7 cellular contexts compared by ENCODE assay signal in genomic region chr5:71230839-71231505, GRCh38.
DNase-seq lines count a peak whose midpoint lies in the region; ATAC-seq and TF ChIP-seq lines count a peak whose summit lies in the region.
"Not testable (repeated sequence)": the region's sequence is repeated elsewhere in the genome, so short reads cannot be mapped to it uniquely, and the experiment has no call there.

No MANE protein-coding gene starts in this region.

- H3K4me3 ChIP-seq in lower leg skin (ENCODE audit: low read depth, poor library complexity, severe bottlenecking); sigmoid colon; aorta (ENCODE audit: low read length in 2 of 2): not testable (repeated sequence)

- H3K9me3 ChIP-seq in sigmoid colon; aorta (ENCODE audit: control insufficient read depth, low read length): not testable (repeated sequence)

- H3K36me3 ChIP-seq in sigmoid colon; aorta (ENCODE audit: control insufficient read depth in 1 of 2, insufficient read depth in 2 of 2, low read length in 1 of 2): not testable (repeated sequence)

- not testable (repeated sequence) for ATAC-seq in aorta (ENCODE audit: low FRiP score)

- intact Hi-C loops in activated CD4-positive, alpha-beta memory T cell treated with anti-CD3 and anti-CD28 coated beads for 36 hours (cut with micrococcal nuclease); activated T-helper 2 cell treated with anti-CD3 and anti-CD28 coated beads, Interferon-gamma antibody, Interleukin-2, Interleukin-4, amounts not matched to agents 10 μg/mL and 5 μg/mL and 100 μg/mL, durations not matched to agents 14 hours and 24 hours and 36 hours (cut with micrococcal nuclease); lower leg skin (cut with DNase I; ENCODE audit: low total_unique reads); sigmoid colon (cut with DNase I); aorta (cut with DNase I): not testable (repeated sequence)

- not testable (repeated sequence) for H3K4me3 Mint-ChIP-seq in activated CD4-positive, alpha-beta memory T cell treated with anti-CD3 and anti-CD28 coated beads for 36 hours; activated T-helper 2 cell treated with anti-CD3 and anti-CD28 coated beads, Interferon-gamma antibody, Interleukin-2, Interleukin-4, amounts not matched to agents 10 μg/mL and 5 μg/mL and 100 μg/mL, durations not matched to agents 14 hours and 24 hours and 36 hours (ENCODE audit: low read depth); endothelial cell (ENCODE audit: unreplicated experiment)

- not testable (repeated sequence) for TF ChIP-seq POLR2A in lower leg skin (IDR thresholded peaks at IDR 0.05); sigmoid colon (IDR thresholded peaks at IDR 0.05)

- TF ChIP-seq CTCF in endothelial cell (IDR thresholded peaks at IDR 0.05; ENCODE audit: unreplicated experiment); lower leg skin (IDR thresholded peaks at IDR 0.05); sigmoid colon (IDR thresholded peaks at IDR 0.05): not testable (repeated sequence)

- H3K27me3 ChIP-seq in sigmoid colon; aorta (ENCODE audit: control insufficient read depth in 1 of 2, insufficient read depth in 2 of 2, low read length in 1 of 2): not testable (repeated sequence)

- CTCF ChIA-PET in activated CD4-positive, alpha-beta memory T cell treated with anti-CD3 and anti-CD28 coated beads for 36 hours (lab: Charles Lee) = not testable (repeated sequence)

- not testable (repeated sequence) for TF ChIP-seq EP300 in sigmoid colon (IDR thresholded peaks at IDR 0.05)

- WGBS in lower leg skin, 2 donors = 95% methylated on average over 3 to 6 of the region's 7 CpGs
- WGBS in sigmoid colon, 2 donors = 93 to 96% methylated on average over 5 of the region's 7 CpGs
- 89 to 96% methylated on average over 5 to 6 of the region's 7 CpGs for WGBS in aorta, 2 donors

- H3K4me1 ChIP-seq in sigmoid colon; aorta (ENCODE audit: control insufficient read depth in 1 of 2, insufficient read depth in 2 of 2, low read length in 2 of 2): not testable (repeated sequence)

- DNase-seq in T-helper 9 cell = peak; percentile 0
- DNase-seq in activated CD4-positive, alpha-beta memory T cell treated with anti-CD3 and anti-CD28 coated beads for 36 hours = peak; percentile 8
- peak; percentile 9 for DNase-seq in activated T-helper 2 cell treated with anti-CD3 and anti-CD28 coated beads, Interferon-gamma antibody, Interleukin-2, Interleukin-4, amounts not matched to agents 10 μg/mL and 5 μg/mL and 100 μg/mL, durations not matched to agents 14 hours and 24 hours and 36 hours (ENCODE audit: low spot score)
- peak; percentile 1 for DNase-seq in endothelial cell (ENCODE audit: low spot score)
- DNase-seq in lower leg skin (ENCODE audit: low spot score in 2 of 2) = peak; percentile 13 to 49
- peak; percentile 61 for DNase-seq in sigmoid colon
- peak; percentile 9 to 36 for DNase-seq in aorta

- not testable (repeated sequence) for H3K4me1 Mint-ChIP-seq in activated CD4-positive, alpha-beta memory T cell treated with anti-CD3 and anti-CD28 coated beads for 36 hours (ENCODE audit: low read depth); activated T-helper 2 cell treated with anti-CD3 and anti-CD28 coated beads, Interferon-gamma antibody, Interleukin-2, Interleukin-4, amounts not matched to agents 10 μg/mL and 5 μg/mL and 100 μg/mL, durations not matched to agents 14 hours and 24 hours and 36 hours (ENCODE audit: low read depth); endothelial cell (ENCODE audit: unreplicated experiment)

- H3K9me3 Mint-ChIP-seq in activated CD4-positive, alpha-beta memory T cell treated with anti-CD3 and anti-CD28 coated beads for 36 hours; activated T-helper 2 cell treated with anti-CD3 and anti-CD28 coated beads, Interferon-gamma antibody, Interleukin-2, Interleukin-4, amounts not matched to agents 10 μg/mL and 5 μg/mL and 100 μg/mL, durations not matched to agents 14 hours and 24 hours and 36 hours; endothelial cell (ENCODE audit: unreplicated experiment): not testable (repeated sequence)

- H3K36me3 Mint-ChIP-seq in activated CD4-positive, alpha-beta memory T cell treated with anti-CD3 and anti-CD28 coated beads for 36 hours; activated T-helper 2 cell treated with anti-CD3 and anti-CD28 coated beads, Interferon-gamma antibody, Interleukin-2, Interleukin-4, amounts not matched to agents 10 μg/mL and 5 μg/mL and 100 μg/mL, durations not matched to agents 14 hours and 24 hours and 36 hours (ENCODE audit: low read depth); endothelial cell (ENCODE audit: low read depth, unreplicated experiment): not testable (repeated sequence)

- H3K27me3 Mint-ChIP-seq in activated CD4-positive, alpha-beta memory T cell treated with anti-CD3 and anti-CD28 coated beads for 36 hours; activated T-helper 2 cell treated with anti-CD3 and anti-CD28 coated beads, Interferon-gamma antibody, Interleukin-2, Interleukin-4, amounts not matched to agents 10 μg/mL and 5 μg/mL and 100 μg/mL, durations not matched to agents 14 hours and 24 hours and 36 hours (ENCODE audit: low read depth); endothelial cell (ENCODE audit: unreplicated experiment): not testable (repeated sequence)

- POLR2A ChIA-PET in activated CD4-positive, alpha-beta memory T cell treated with anti-CD3 and anti-CD28 coated beads for 36 hours (lab: Charles Lee) = not testable (repeated sequence)

- H3K27ac Mint-ChIP-seq in activated CD4-positive, alpha-beta memory T cell treated with anti-CD3 and anti-CD28 coated beads for 36 hours; activated T-helper 2 cell treated with anti-CD3 and anti-CD28 coated beads, Interferon-gamma antibody, Interleukin-2, Interleukin-4, amounts not matched to agents 10 μg/mL and 5 μg/mL and 100 μg/mL, durations not matched to agents 14 hours and 24 hours and 36 hours; endothelial cell (ENCODE audit: unreplicated experiment): not testable (repeated sequence)

- H3K27ac ChIP-seq in sigmoid colon; aorta (ENCODE audit: low read depth in 1 of 2, low read length in 2 of 2): not testable (repeated sequence)

Comparison
In these comparisons a context has a peak if more than half of its experiments do, and no peak if none do; other contexts are left out.
1. DNase-seq: peak in every context shown above with its lines; median percentile 61 in sigmoid colon; 31 in lower leg skin; 22 in aorta; 9 in activated T-helper 2 cell treated with anti-CD3 and anti-CD28 coated beads, Interferon-gamma antibody, Interleukin-2, Interleukin-4, amounts not matched to agents 10 μg/mL and 5 μg/mL and 100 μg/mL, durations not matched to agents 14 hours and 24 hours and 36 hours; 8 in activated CD4-positive, alpha-beta memory T cell treated with anti-CD3 and anti-CD28 coated beads for 36 hours; 1 in endothelial cell; 0 in T-helper 9 cell.